8 cellular contexts compared by ENCODE assay signal in genomic region chr11:67120456-67120855, GRCh38. TPM values are rescaled to one million over a fixed set of nuclear protein-coding genes. Genes with fewer than 3 reads are reported as not detected.
DNase-seq lines count a peak whose midpoint lies in the region; ATAC-seq and TF ChIP-seq lines count a peak whose summit lies in the region.

No MANE protein-coding gene starts in this region.

- intact Hi-C loops in colonic mucosa (cut with DNase I) (no loop called here), posterior vena cava (cut with DNase I) (no loop called here)

- peak overlapping the region; percentile 90 to 100 (median 96) for H3K4me3 Mint-ChIP-seq in naive B cell

- peaks cover 20 to 33% (median 26%) of the 10 kb centered on the region in 3 donors for H3K4me1 Mint-ChIP-seq in naive B cell

- no peaks in the 10 kb centered on the region for H3K27me3 Mint-ChIP-seq in naive B cell

- H3K27ac ChIP-seq in Karpas-422 (ENCODE audit: low read length): peak overlapping the region; percentile 83
- peak overlapping the region; percentile 95 for H3K27ac ChIP-seq in colonic mucosa

- peak overlapping the region; percentile 87 to 99 (median 96) for H3K27ac Mint-ChIP-seq in naive B cell

- peak overlapping the region; percentile 92 for H3K4me3 ChIP-seq in AG09309 (ENCODE audit: control insufficient read depth, low read depth, low read length)
- peak overlapping the region; percentile 90 for H3K4me3 ChIP-seq in Karpas-422 (ENCODE audit: low read length)
- H3K4me3 ChIP-seq in colonic mucosa: peak overlapping the region; percentile 72

- H3K9me3 ChIP-seq in Karpas-422 (ENCODE audit: low read length) (no peaks in the 10 kb centered on the region), colonic mucosa (no peaks in the 10 kb centered on the region)

- H3K9ac ChIP-seq in Karpas-422 (ENCODE audit: low read length) (peak overlapping the region; percentile 91), colonic mucosa (ENCODE audit: low read depth in 2 of 2, low read length in 2 of 2) (peak overlapping the region; percentile 94 to 98)

- H3K4me2 ChIP-seq in Karpas-422 (ENCODE audit: low read depth, low read length, poor library complexity, severe bottlenecking): peak overlapping the region; percentile 84

- H3K36me3 ChIP-seq in Karpas-422 (ENCODE audit: insufficient read depth, low read length) (peaks cover 13% of the 10 kb centered on the region), colonic mucosa (no peaks in the 10 kb centered on the region)

- 0 out of 2 replicates have a peak, but pooled peaks cover 5% of the 10 kb centered on the region for H4K20me1 ChIP-seq in Karpas-422 (ENCODE audit: insufficient read depth, low read depth, low read length)

- no peak for DNase-seq in AG09309 (ENCODE audit: low read depth)
- DNase-seq in Karpas-422: no peak
- DNase-seq in colonic mucosa: no peak
- no peak for DNase-seq in naive B cell
- no peak for DNase-seq in posterior vena cava (ENCODE audit: low spot score)
- DNase-seq in NCI-H2196 (lab: John Stamatoyannopoulos, UW; ENCODE audit: unreplicated experiment): no peak
- no peak for DNase-seq in LoVo (ENCODE audit: low spot score)

- peak overlapping the region; percentile 32; the same call in 1 of the 2 replicates for H2AFZ ChIP-seq in Karpas-422 (ENCODE audit: low read length)

- H3K9me2 ChIP-seq in Karpas-422 (replicated peaks; ENCODE audit: insufficient read depth, low read length): no peaks in the 10 kb centered on the region

- H3K27me3 ChIP-seq in Karpas-422 (ENCODE audit: low read length): no peaks in the 10 kb centered on the region
- H3K27me3 ChIP-seq in colonic mucosa: no peaks in the 10 kb centered on the region

- H3K4me1 ChIP-seq in Karpas-422 (ENCODE audit: low read length) (peaks cover 19% of the 10 kb centered on the region), colonic mucosa (peaks cover 13% of the 10 kb centered on the region)

- H3K79me2 ChIP-seq in Karpas-422 (ENCODE audit: low read length): peaks cover 58% of the 10 kb centered on the region

- ATAC-seq in naive B cell (ENCODE audit: low read depth in 2 of 2) (no peak), HG02763 (IDR thresholded peaks at IDR 0.05; ENCODE audit: unreplicated experiment) (no peak)

- H3K9me3 Mint-ChIP-seq in naive B cell: no peaks in the 10 kb centered on the region

- TF ChIP-seq CTCF in AG09309 (IDR thresholded peaks at IDR 0.05; ENCODE audit: control insufficient read depth, insufficient read depth, low read depth, low read length, missing control alignments): no peak
- TF ChIP-seq CTCF in colonic mucosa (IDR thresholded peaks at IDR 0.05): no peak

- H3K36me3 Mint-ChIP-seq in naive B cell: no peaks in the 10 kb centered on the region

RNA-seq across cellular contexts. Expression of gene KDM2A, which starts 1.4 kb away (rescaled TPM):
- 44.7 and 55.8 TPM in 2 replicates for total RNA-seq in Karpas-422 (2014; rRNA removed; shearing (Covaris generic); ENCODE audit: low replicate concordance)
- 10 to 100 TPM; 63.3 to 80.6 TPM for total RNA-seq in colonic mucosa
- polyA plus RNA-seq in naive B cell (ENCODE audit: low read depth in 6 of 6): 10 to 100 TPM in 5 of 6 donors, 1 to 10 TPM in 1; 3.6 to 26.3 (median 14.9) TPM
- total RNA-seq in posterior vena cava: 10 to 100 TPM; 55.3 to 58.3 TPM
